1 cellular context compared by ENCODE assay signal in genomic region chr3:197510642-197511018, GRCh38.
TF ChIP-seq lines count a peak whose summit lies in the region.

No MANE protein-coding gene starts in this region.

TF ChIP-seq in H1, 55 proteins besides CTCF, POLR2A, EP300 and RAD21:
- TF ChIP-seq CEBPB (IDR thresholded peaks at IDR 0.05; ENCODE audit: low read depth, low read length) (no peak), MAFK (IDR thresholded peaks at IDR 0.05; ENCODE audit: low read depth, low read length) (no peak)
